23 cellular contexts compared by ENCODE assay signal in genomic region chr14:22249775-22250174, GRCh38.
"Had no signal": no experiment of that assay in that cellular context is flagged by ENCODE, and none has a peak within 500 bp of the region (broad histone marks: within the 10 kb centered on the region; RNA-seq: fewer than 3 reads in every experiment).

No MANE protein-coding gene starts in this region.

- H3K4me3 ChIP-seq: neural progenitor cell, ovary, psoas muscle, right lobe of liver, sigmoid colon, stomach, thoracic aorta, thyroid gland, tibial nerve, upper lobe of right lung, uterus had no signal

- H3K4me2 ChIP-seq: neural progenitor cell had no signal

- FAIRE-seq: small intestine had no signal

- H2AFZ ChIP-seq: neural progenitor cell, parathyroid adenoma had no signal

- H3K79me2 ChIP-seq: parathyroid adenoma had no signal

- H3K36me3 ChIP-seq: neural progenitor cell, ovary, right lobe of liver, sigmoid colon, stomach, thoracic aorta, thyroid gland, tibial nerve, upper lobe of right lung, uterus had no signal

- H3K4me1 ChIP-seq: neural progenitor cell, parathyroid adenoma, psoas muscle, right lobe of liver, stomach, thyroid gland, tibial nerve, upper lobe of right lung, uterus had no signal

- DNase-seq: natural killer cell; occipital lobe; ovary; posterior cingulate gyrus; psoas muscle; right cardiac atrium; right lobe of liver; sigmoid colon; small intestine; stimulated activated CD4-positive, alpha-beta T cell treated with anti-CD3 and anti-CD28 coated beads, Interleukin-15, amount 100 ng/mL, for 24 hours; stimulated activated CD4-positive, alpha-beta T cell treated with anti-CD3 and anti-CD28 coated beads, Interleukin-2, amount 100 ng/mL, for 24 hours; stimulated activated CD4-positive, alpha-beta T cell treated with anti-CD3 and anti-CD28 coated beads, Interleukin-2, amount 100 ng/mL, for 48 hours; stimulated activated CD4-positive, alpha-beta T cell treated with anti-CD3 and anti-CD28 coated beads, Interleukin-4, amount 100 ng/mL, for 24 hours; stimulated activated naive B cell treated with anti-CD40 and anti-IgM and Interleukin-4, amounts not matched to agents 10 μg/mL and 1 μg/mL and 100 μg/mL, for 72 hours; stimulated activated naive CD4-positive, alpha-beta T cell treated with Interleukin-2 at 50 U/mL for 16 hours; stomach; thyroid gland; upper lobe of right lung; uterus had no signal

- H3K27me3 ChIP-seq: neural progenitor cell, ovary, right lobe of liver, sigmoid colon, stomach, thyroid gland, tibial nerve, upper lobe of right lung, uterus had no signal

- H3K9me3 ChIP-seq: ovary, psoas muscle, right lobe of liver, sigmoid colon, stomach, thoracic aorta, thyroid gland, tibial nerve, upper lobe of right lung, uterus had no signal

- H3K9ac ChIP-seq: neural progenitor cell, parathyroid adenoma had no signal

- H3K27ac ChIP-seq: neural progenitor cell, ovary, parathyroid adenoma, psoas muscle, right lobe of liver, sigmoid colon, stomach, thoracic aorta, thyroid gland, tibial nerve, upper lobe of right lung, uterus had no signal
